ENCODE assay signal across 23 cellular contexts in the genomic region with DNA sequence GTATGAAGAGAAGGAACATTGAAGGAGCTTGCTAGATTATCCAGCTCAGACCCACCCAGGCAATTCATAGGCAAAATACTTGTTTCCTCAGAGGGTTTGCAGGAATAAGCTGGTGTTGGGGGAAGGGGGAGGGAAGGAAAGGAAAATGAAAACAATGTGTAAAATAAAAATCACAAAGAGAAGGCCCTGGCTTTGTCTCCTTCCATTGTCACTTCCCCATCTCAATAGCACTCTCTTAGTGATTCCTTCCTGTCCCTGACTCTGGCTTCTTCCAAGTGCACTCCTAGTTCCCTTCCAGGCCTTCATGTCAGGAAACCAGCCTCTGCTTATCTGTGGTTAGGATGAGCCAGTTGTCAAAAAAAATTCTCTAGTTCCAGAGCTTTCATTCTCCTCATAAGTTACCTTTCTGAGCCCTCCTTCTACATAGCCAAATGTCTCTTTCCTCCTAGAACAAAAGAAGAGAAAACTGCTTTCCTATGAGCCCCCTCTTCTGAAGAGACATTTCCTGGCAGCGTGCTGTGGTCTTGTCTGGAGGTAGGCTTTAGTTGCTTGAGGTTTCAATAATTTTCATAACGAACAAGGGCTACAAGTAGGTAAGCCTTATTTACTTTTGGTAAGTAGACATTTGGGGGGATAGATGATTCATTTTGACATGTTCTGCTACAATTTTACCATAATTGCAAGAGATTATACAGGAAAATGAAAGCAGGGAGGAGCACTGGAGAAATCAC. TPM values are rescaled to one million over a fixed set of nuclear protein-coding genes. Genes with fewer than 3 reads are reported as not detected.
DNase-seq lines count a peak whose midpoint lies in the region; ATAC-seq and TF ChIP-seq lines count a peak whose summit lies in the region.
"Had no signal": no experiment of that assay in that cellular context is flagged by ENCODE, and none has a peak within 500 bp of the region (broad histone marks: within the 10 kb centered on the region; RNA-seq: fewer than 3 reads in every experiment).

No MANE protein-coding gene starts in this region.

- H3K9me3 Mint-ChIP-seq in activated CD8-positive, alpha-beta memory T cell treated with anti-CD3 and anti-CD28 coated beads, Interleukin-2, amount 10 ng/mL, durations not matched to agents 7 days and 5 days (ENCODE audit: low read depth), result no peaks in the 10 kb centered on the region
- H3K9me3 Mint-ChIP-seq in activated naive CD8-positive, alpha-beta T cell treated with anti-CD3 and anti-CD28 coated beads for 36 hours, result peaks cover 2% of the 10 kb centered on the region
- H3K9me3 Mint-ChIP-seq in stimulated activated memory B cell treated with anti-CD40 and anti-IgM and Interleukin-4, amounts not matched to agents 10 μg/mL and 1 μg/mL and 100 μg/mL, for 72 hours, result no peaks in the 10 kb centered on the region
- H3K9me3 Mint-ChIP-seq: IgD-negative memory B cell had no signal

- TF ChIP-seq CTCF in osteoblast (IDR thresholded peaks at IDR 0.05; ENCODE audit: extremely low read depth, low read depth, low read length), result no peak

- no peak for ATAC-seq in activated CD8-positive, alpha-beta memory T cell treated with anti-CD3 and anti-CD28 coated beads, Interleukin-2, amount 10 ng/mL, durations not matched to agents 7 days and 5 days
- no peak for ATAC-seq in stimulated activated memory B cell treated with anti-CD40 and anti-IgM and Interleukin-4, amounts not matched to agents 10 μg/mL and 1 μg/mL and 100 μg/mL, for 72 hours
- ATAC-seq: left cardiac atrium had no signal

- H3K27me3 Mint-ChIP-seq in activated CD8-positive, alpha-beta memory T cell treated with anti-CD3 and anti-CD28 coated beads, Interleukin-2, amount 10 ng/mL, durations not matched to agents 7 days and 5 days, result no peaks in the 10 kb centered on the region
- H3K27me3 Mint-ChIP-seq in activated naive CD8-positive, alpha-beta T cell treated with anti-CD3 and anti-CD28 coated beads for 36 hours, result no peaks in the 10 kb centered on the region
- H3K27me3 Mint-ChIP-seq in stimulated activated memory B cell treated with anti-CD40 and anti-IgM and Interleukin-4, amounts not matched to agents 10 μg/mL and 1 μg/mL and 100 μg/mL, for 72 hours, result no peaks in the 10 kb centered on the region
- H3K27me3 Mint-ChIP-seq: IgD-negative memory B cell had no signal

- no peaks in the 10 kb centered on the region for H3K4me1 ChIP-seq in osteoblast (ENCODE audit: insufficient read depth, low read length)
- H3K4me1 ChIP-seq: adrenal gland, SJCRH30, tibial artery had no signal

- H3K4me2 ChIP-seq in osteoblast (ENCODE audit: insufficient read depth, low read length), result no peak overlapping the region

- no peaks in the 10 kb centered on the region for H3K79me2 ChIP-seq in osteoblast (ENCODE audit: insufficient read depth, low read length)

- no peak for DNase-seq in activated CD8-positive, alpha-beta memory T cell treated with anti-CD3 and anti-CD28 coated beads, Interleukin-2, amount 10 ng/mL, durations not matched to agents 7 days and 5 days
- no peak for DNase-seq in activated CD8-positive, alpha-beta memory T cell treated with anti-CD3 and anti-CD28 coated beads for 24 hours
- DNase-seq in MV-4-11 (lab: John Stamatoyannopoulos, UW), result peak; percentile 25
- no peak for DNase-seq in activated naive CD8-positive, alpha-beta T cell treated with anti-CD3 and anti-CD28 coated beads for 36 hours
- DNase-seq in osteoblast (ENCODE audit: insufficient read length, low spot score, missing footprints), result no peak
- no peak for DNase-seq in AG08396 (ENCODE audit: low spot score)
- no peak for DNase-seq in OCI-M2 (lab: John Stamatoyannopoulos, UW; ENCODE audit: unreplicated experiment)
- DNase-seq: adrenal gland, foreskin melanocyte, GM23248, left cardiac atrium, midbrain, NCI-H1048, NCI-H2081 treated with DMSO at 0.1 percent for 48 hours, NCI-H526 treated with DMSO at 0.1 percent for 48 hours, SJCRH30, tibial artery had no signal

- no peaks in the 10 kb centered on the region for H3K36me3 ChIP-seq in osteoblast (ENCODE audit: insufficient read depth, low read length)
- H3K36me3 ChIP-seq: adrenal gland, cardiac muscle cell, neutrophil, SJCRH30, tibial artery had no signal

- peak overlapping the region; percentile 29 for H3K4me3 Mint-ChIP-seq in activated CD8-positive, alpha-beta memory T cell treated with anti-CD3 and anti-CD28 coated beads, Interleukin-2, amount 10 ng/mL, durations not matched to agents 7 days and 5 days
- H3K4me3 Mint-ChIP-seq in activated naive CD8-positive, alpha-beta T cell treated with anti-CD3 and anti-CD28 coated beads for 36 hours, result peak overlapping the region; percentile 19
- H3K4me3 Mint-ChIP-seq in stimulated activated memory B cell treated with anti-CD40 and anti-IgM and Interleukin-4, amounts not matched to agents 10 μg/mL and 1 μg/mL and 100 μg/mL, for 72 hours, result no peak overlapping the region
- H3K4me3 Mint-ChIP-seq: IgD-negative memory B cell had no signal

- no peaks in the 10 kb centered on the region for H4K20me1 ChIP-seq in osteoblast (ENCODE audit: insufficient read depth, low read length)

- H3K4me3 ChIP-seq in osteoblast (ENCODE audit: insufficient read depth, low read length), result no peak overlapping the region
- H3K4me3 ChIP-seq: adrenal gland, cardiac muscle cell, GM23248, SJCRH30, tibial artery had no signal

- peaks cover 46% of the 10 kb centered on the region for H3K4me1 Mint-ChIP-seq in activated CD8-positive, alpha-beta memory T cell treated with anti-CD3 and anti-CD28 coated beads, Interleukin-2, amount 10 ng/mL, durations not matched to agents 7 days and 5 days
- H3K4me1 Mint-ChIP-seq in activated naive CD8-positive, alpha-beta T cell treated with anti-CD3 and anti-CD28 coated beads for 36 hours, result peaks cover 43% of the 10 kb centered on the region
- peaks cover 11% of the 10 kb centered on the region for H3K4me1 Mint-ChIP-seq in stimulated activated memory B cell treated with anti-CD40 and anti-IgM and Interleukin-4, amounts not matched to agents 10 μg/mL and 1 μg/mL and 100 μg/mL, for 72 hours

- peak overlapping the region; percentile 15 for H2AFZ ChIP-seq in osteoblast (ENCODE audit: low read length)
- H2AFZ ChIP-seq: GM23248 had no signal

- no peak overlapping the region for H3K27ac ChIP-seq in osteoblast (ENCODE audit: low read depth, low read length)
- H3K27ac ChIP-seq: adrenal gland, cardiac muscle cell, GM23248, neutrophil, SJCRH30, tibial artery had no signal

- peaks cover 9% of the 10 kb centered on the region for H3K36me3 Mint-ChIP-seq in activated CD8-positive, alpha-beta memory T cell treated with anti-CD3 and anti-CD28 coated beads, Interleukin-2, amount 10 ng/mL, durations not matched to agents 7 days and 5 days
- H3K36me3 Mint-ChIP-seq in activated naive CD8-positive, alpha-beta T cell treated with anti-CD3 and anti-CD28 coated beads for 36 hours, result peaks cover 2% of the 10 kb centered on the region
- no peaks in the 10 kb centered on the region for H3K36me3 Mint-ChIP-seq in stimulated activated memory B cell treated with anti-CD40 and anti-IgM and Interleukin-4, amounts not matched to agents 10 μg/mL and 1 μg/mL and 100 μg/mL, for 72 hours
- H3K36me3 Mint-ChIP-seq: IgD-negative memory B cell had no signal

- H3K27me3 ChIP-seq in osteoblast (ENCODE audit: insufficient read depth, low read length), result no peaks in the 10 kb centered on the region
- H3K27me3 ChIP-seq: adrenal gland, cardiac muscle cell, neutrophil, SJCRH30, tibial artery had no signal

- no peak overlapping the region for H3K27ac Mint-ChIP-seq in activated CD8-positive, alpha-beta memory T cell treated with anti-CD3 and anti-CD28 coated beads, Interleukin-2, amount 10 ng/mL, durations not matched to agents 7 days and 5 days
- H3K27ac Mint-ChIP-seq in activated naive CD8-positive, alpha-beta T cell treated with anti-CD3 and anti-CD28 coated beads for 36 hours, result peak overlapping the region; percentile 61
- no peak overlapping the region for H3K27ac Mint-ChIP-seq in stimulated activated memory B cell treated with anti-CD40 and anti-IgM and Interleukin-4, amounts not matched to agents 10 μg/mL and 1 μg/mL and 100 μg/mL, for 72 hours
- H3K27ac Mint-ChIP-seq: IgD-negative memory B cell had no signal

- H3K9me3 ChIP-seq in osteoblast (ENCODE audit: low read depth, low read length), result no peaks in the 10 kb centered on the region
- H3K9me3 ChIP-seq: adrenal gland, neutrophil, SJCRH30, tibial artery had no signal

- CTCF ChIA-PET in activated CD8-positive, alpha-beta memory T cell treated with anti-CD3 and anti-CD28 coated beads, Interleukin-2, amount 10 ng/mL, durations not matched to agents 7 days and 5 days (lab: Charles Lee), result interaction anchor here (1.0 to 2.9 kb wide), 4 partner anchors 9 to 29 kb away, joined by 3 to 13 read pairs (median 5); no protein-coding TSS in a partner anchor

RNA-seq across cellular contexts. Expression of gene FASLG, which starts 45.7 kb away (rescaled TPM):
- 10 to 100 TPM; 21.0 to 36.1 TPM for total RNA-seq in activated CD8-positive, alpha-beta memory T cell treated with anti-CD3 and anti-CD28 coated beads, Interleukin-2, amount 10 ng/mL, durations not matched to agents 7 days and 5 days
- total RNA-seq in activated naive CD8-positive, alpha-beta T cell treated with anti-CD3 and anti-CD28 coated beads for 36 hours, result 10 to 100 TPM; 11.8 to 12.5 TPM
- not detected in 2 replicates for total RNA-seq in osteoblast
- total RNA-seq: cardiac muscle cell, dermis microvascular lymphatic vessel endothelial cell, epithelial cell of proximal tubule, GM23248, SJCRH30 had no signal

Comparison
In these comparisons a context has a peak if more than half of its experiments do, and no peak if none do; other contexts are left out.
1. RNA of gene FASLG, which starts 45.7 kb away (total RNA-seq): 21.0 to 36.1 TPM in activated CD8-positive, alpha-beta memory T cell treated with anti-CD3 and anti-CD28 coated beads, Interleukin-2, amount 10 ng/mL, durations not matched to agents 7 days and 5 days and 11.8 to 12.5 TPM in activated naive CD8-positive, alpha-beta T cell treated with anti-CD3 and anti-CD28 coated beads for 36 hours; not detected in osteoblast; every median in the first group is over 10 times any median in the second.